Comparison of ENCODE assay signal across 26 cellular contexts in the genomic region with DNA sequence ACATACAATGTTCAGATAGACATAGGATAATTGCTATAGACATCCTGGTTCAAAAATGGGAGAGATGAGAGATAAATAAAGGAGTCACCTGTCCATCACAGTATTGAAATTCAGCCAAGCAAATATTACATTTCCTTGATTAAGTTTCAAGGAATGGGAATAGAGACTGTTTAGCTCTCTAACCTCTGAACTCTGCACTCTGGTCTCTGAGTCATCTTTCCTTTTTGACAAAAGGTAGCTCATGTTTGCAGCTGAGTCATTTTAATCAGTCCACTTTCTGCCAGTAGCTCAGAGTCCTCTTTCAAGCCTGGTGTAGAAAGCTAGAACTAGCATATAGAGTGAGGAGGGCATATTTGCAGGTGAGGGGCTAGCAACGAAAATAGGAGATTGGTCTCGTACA. TPM values are rescaled to one million over a fixed set of nuclear protein-coding genes. Genes with fewer than 3 reads are reported as not detected.
DNase-seq lines count a peak whose midpoint lies in the region; ATAC-seq, FAIRE-seq and TF ChIP-seq lines count a peak whose summit lies in the region.
"Had no signal": no experiment of that assay in that cellular context is flagged by ENCODE, and none has a peak within 500 bp of the region (broad histone marks: within the 10 kb centered on the region; RNA-seq: fewer than 3 reads in every experiment).

No MANE protein-coding gene starts in this region.

- H4K20me1 ChIP-seq in astrocyte (ENCODE audit: insufficient read depth, low read length), result no peaks in the 10 kb centered on the region
- no peaks in the 10 kb centered on the region for H4K20me1 ChIP-seq in GM23248 (ENCODE audit: insufficient read depth)

- H3K79me2 ChIP-seq in astrocyte (ENCODE audit: insufficient read depth, low read length) (no peaks in the 10 kb centered on the region), GM23248 (ENCODE audit: insufficient read depth) (no peaks in the 10 kb centered on the region)

- peaks cover 32% of the 10 kb centered on the region for H3F3A ChIP-seq in GM23248 (ENCODE audit: insufficient read depth)

- no peaks in the 10 kb centered on the region for H3K9me3 Mint-ChIP-seq in natural killer cell treated with Interleukin-12 subunit alpha and Interleukin-12 subunit beta and Interleukin-15 and Interleukin-18, amount 100 ng/mL, for 72 hours
- H3K9me3 Mint-ChIP-seq in natural killer cell (no peaks in the 10 kb centered on the region), astrocyte (ENCODE audit: unreplicated experiment) (no peaks in the 10 kb centered on the region), T-cell (no peaks in the 10 kb centered on the region)
- H3K9me3 Mint-ChIP-seq: activated CD4-positive, alpha-beta memory T cell treated with anti-CD3 and anti-CD28 coated beads, Interleukin-2, amount 10 ng/mL, durations not matched to agents 7 days and 5 days; activated naive CD8-positive, alpha-beta T cell treated with anti-CD3 and anti-CD28 coated beads for 36 hours; activated T-cell treated with anti-CD3 and anti-CD28 coated beads, Interleukin-2, amount 50 U/mL, for 4 hours; memory B cell had no signal

- H3K27ac ChIP-seq in astrocyte (ENCODE audit: low read depth, low read length) (no peak overlapping the region), foreskin keratinocyte (no peak overlapping the region), GM23248 (no peak overlapping the region), thyroid gland (no peak overlapping the region)
- H3K27ac ChIP-seq: A549, cardiac muscle cell, prostate gland, stomach, uterus, WERI-Rb-1 had no signal

- no peak overlapping the region for H3K4me3 Mint-ChIP-seq in natural killer cell treated with Interleukin-12 subunit alpha and Interleukin-12 subunit beta and Interleukin-15 and Interleukin-18, amount 100 ng/mL, for 72 hours
- H3K4me3 Mint-ChIP-seq in natural killer cell (no peak overlapping the region), astrocyte (ENCODE audit: unreplicated experiment) (no peak overlapping the region), T-cell (no peak overlapping the region)
- H3K4me3 Mint-ChIP-seq: activated CD4-positive, alpha-beta memory T cell treated with anti-CD3 and anti-CD28 coated beads, Interleukin-2, amount 10 ng/mL, durations not matched to agents 7 days and 5 days; activated naive CD8-positive, alpha-beta T cell treated with anti-CD3 and anti-CD28 coated beads for 36 hours; activated T-cell treated with anti-CD3 and anti-CD28 coated beads, Interleukin-2, amount 50 U/mL, for 4 hours; CD14-positive monocyte; GM23338; memory B cell; nephron progenitor cell had no signal

- H3K9me2 ChIP-seq in GM23248 (ENCODE audit: insufficient read depth), result no peaks in the 10 kb centered on the region

- H3K9me3 ChIP-seq in astrocyte (ENCODE audit: insufficient read depth, low read depth, low read length), result no peaks in the 10 kb centered on the region
- no peaks in the 10 kb centered on the region for H3K9me3 ChIP-seq in GM23248 (ENCODE audit: low read depth)
- H3K9me3 ChIP-seq in thyroid gland, result no peaks in the 10 kb centered on the region
- H3K9me3 ChIP-seq: A549, prostate gland, stomach, uterus had no signal

- CTCF ChIA-PET in T-cell (lab: Charles Lee), result no interaction called here

- H3K4me1 ChIP-seq in astrocyte (ENCODE audit: insufficient read depth, low read length) (no peaks in the 10 kb centered on the region), foreskin keratinocyte (no peaks in the 10 kb centered on the region), GM23248 (ENCODE audit: insufficient read depth) (peaks cover 23% of the 10 kb centered on the region), thyroid gland (peaks cover 0 to 14% of the 10 kb centered on the region in 2 donors)
- H3K4me1 ChIP-seq: prostate gland, uterus had no signal

- peak overlapping the region in 1 of 2 donors; percentile 6 for H3K27ac Mint-ChIP-seq in natural killer cell treated with Interleukin-12 subunit alpha and Interleukin-12 subunit beta and Interleukin-15 and Interleukin-18, amount 100 ng/mL, for 72 hours
- no peak overlapping the region for H3K27ac Mint-ChIP-seq in natural killer cell
- H3K27ac Mint-ChIP-seq in astrocyte (ENCODE audit: unreplicated experiment), result peak overlapping the region; percentile 29
- H3K27ac Mint-ChIP-seq in T-cell, result no peak overlapping the region
- H3K27ac Mint-ChIP-seq: activated CD4-positive, alpha-beta memory T cell treated with anti-CD3 and anti-CD28 coated beads, Interleukin-2, amount 10 ng/mL, durations not matched to agents 7 days and 5 days; activated naive CD8-positive, alpha-beta T cell treated with anti-CD3 and anti-CD28 coated beads for 36 hours; CD14-positive monocyte; GM23338; memory B cell; nephron progenitor cell had no signal

- no peaks in the 10 kb centered on the region for H3K36me3 Mint-ChIP-seq in natural killer cell treated with Interleukin-12 subunit alpha and Interleukin-12 subunit beta and Interleukin-15 and Interleukin-18, amount 100 ng/mL, for 72 hours
- no peaks in the 10 kb centered on the region for H3K36me3 Mint-ChIP-seq in natural killer cell
- no peaks in the 10 kb centered on the region for H3K36me3 Mint-ChIP-seq in astrocyte (ENCODE audit: low read depth, unreplicated experiment)
- H3K36me3 Mint-ChIP-seq in T-cell, result no peaks in the 10 kb centered on the region
- H3K36me3 Mint-ChIP-seq: activated naive CD8-positive, alpha-beta T cell treated with anti-CD3 and anti-CD28 coated beads for 36 hours; CD14-positive monocyte; memory B cell had no signal

- no peak overlapping the region for H3K4me2 ChIP-seq in astrocyte (ENCODE audit: low read length)
- no peak overlapping the region for H3K4me2 ChIP-seq in GM23248 (ENCODE audit: unreplicated experiment)
- H3K4me2 ChIP-seq: A549, GM23338 had no signal

- H3K4me1 Mint-ChIP-seq in natural killer cell treated with Interleukin-12 subunit alpha and Interleukin-12 subunit beta and Interleukin-15 and Interleukin-18, amount 100 ng/mL, for 72 hours (ENCODE audit: low read depth in 2 of 2), result peaks cover 0 to 9% of the 10 kb centered on the region in 2 donors
- H3K4me1 Mint-ChIP-seq in natural killer cell, result no peaks in the 10 kb centered on the region
- peaks cover 30% of the 10 kb centered on the region for H3K4me1 Mint-ChIP-seq in astrocyte (ENCODE audit: low read depth, unreplicated experiment)
- H3K4me1 Mint-ChIP-seq in T-cell, result no peaks in the 10 kb centered on the region
- H3K4me1 Mint-ChIP-seq: activated naive CD8-positive, alpha-beta T cell treated with anti-CD3 and anti-CD28 coated beads for 36 hours; CD14-positive monocyte; memory B cell had no signal

- peak; percentile 57 to 79 for ATAC-seq in natural killer cell treated with Interleukin-12 subunit alpha and Interleukin-12 subunit beta and Interleukin-15 and Interleukin-18, amount 100 ng/mL, for 72 hours
- ATAC-seq in natural killer cell (no peak), foreskin keratinocyte (peak; percentile 12), T-cell (replicated peaks in 1 of 4) (no peak)
- ATAC-seq: A549; activated T-cell treated with anti-CD3 and anti-CD28 coated beads, Interleukin-2, amount 50 U/mL, for 4 hours; GM23338 had no signal

- no peak for DNase-seq in natural killer cell treated with Interleukin-12 subunit alpha and Interleukin-12 subunit beta and Interleukin-15 and Interleukin-18, amount 100 ng/mL, for 72 hours (ENCODE audit: low spot score)
- DNase-seq in natural killer cell (no peak), astrocyte (ENCODE audit: low read depth) (peak; percentile 25), foreskin keratinocyte (peak in 1 of 2 donors; percentile 29), GM23248 (no peak), thyroid gland (no peak), T-cell (no peak), NCI-H146 (lab: John Stamatoyannopoulos, UW) (no peak)
- DNase-seq: activated CD4-positive, alpha-beta memory T cell treated with anti-CD3 and anti-CD28 coated beads, Interleukin-2, amount 10 ng/mL, durations not matched to agents 7 days and 5 days; activated naive CD8-positive, alpha-beta T cell treated with anti-CD3 and anti-CD28 coated beads for 36 hours; activated T-cell treated with anti-CD3 and anti-CD28 coated beads, Interleukin-2, amount 50 U/mL, for 4 hours; effector CD4-positive, alpha-beta T cell; NCI-H1930; NCI-H526 treated with DMSO at 0.1 percent for 48 hours; nephron progenitor cell; stomach; uterus; WERI-Rb-1 had no signal

- H3K36me3 ChIP-seq in astrocyte (ENCODE audit: insufficient read depth, low read length) (no peaks in the 10 kb centered on the region), GM23248 (ENCODE audit: low read depth) (no peaks in the 10 kb centered on the region), thyroid gland (no peaks in the 10 kb centered on the region)
- H3K36me3 ChIP-seq: cardiac muscle cell, prostate gland, stomach, uterus, WERI-Rb-1 had no signal

- peaks cover 9 to 13% of the 10 kb centered on the region in 2 donors for H3K27me3 Mint-ChIP-seq in natural killer cell treated with Interleukin-12 subunit alpha and Interleukin-12 subunit beta and Interleukin-15 and Interleukin-18, amount 100 ng/mL, for 72 hours
- H3K27me3 Mint-ChIP-seq in natural killer cell (ENCODE audit: low read depth in 2 of 2) (peaks cover 9 to 22% of the 10 kb centered on the region in 2 donors), astrocyte (ENCODE audit: low read depth, unreplicated experiment) (no peaks in the 10 kb centered on the region), T-cell (peaks cover 17 to 28% of the 10 kb centered on the region in 2 donors)

- POLR2A ChIA-PET in T-cell (lab: Charles Lee), result no interaction called here

- TF ChIP-seq POLR2A in thyroid gland (IDR thresholded peaks at IDR 0.05), result no peak

- no peak for TF ChIP-seq CTCF in natural killer cell (IDR thresholded peaks at IDR 0.05)
- TF ChIP-seq CTCF in astrocyte (IDR thresholded peaks at IDR 0.05; ENCODE audit: insufficient read depth, low read depth, low read length), result no peak
- no peak for TF ChIP-seq CTCF in foreskin keratinocyte (conservative IDR thresholded peaks at IDR 0.05)
- TF ChIP-seq CTCF in thyroid gland (IDR thresholded peaks at IDR 0.05), result no peak

- no peak overlapping the region for H3K4me3 ChIP-seq in astrocyte (ENCODE audit: insufficient read depth, low read depth, low read length)
- H3K4me3 ChIP-seq in GM23248, result no peak overlapping the region
- no peak overlapping the region for H3K4me3 ChIP-seq in thyroid gland (replicated peaks in 1 of 3)
- H3K4me3 ChIP-seq: A549, cardiac muscle cell, GM23338, prostate gland, stomach, uterus had no signal

- FAIRE-seq in astrocyte (lab: Jason Lieb, UNC), result no peak
- FAIRE-seq: A549, frontal cortex, HTR-8/SVneo had no signal

- no peak overlapping the region for H2AFZ ChIP-seq in astrocyte (ENCODE audit: low read depth, low read length)
- no peak overlapping the region for H2AFZ ChIP-seq in GM23248
- H2AFZ ChIP-seq: GM23338 had no signal

- H3K9ac ChIP-seq in astrocyte (ENCODE audit: low read length), result no peak overlapping the region
- no peak overlapping the region for H3K9ac ChIP-seq in GM23248

- in situ Hi-C loops in GM23248 (cut with MboI), result no loop called here

- intact Hi-C loops in natural killer cell (cut with micrococcal nuclease) (no loop called here), thyroid gland (cut with DNase I) (no loop called here)

- no peaks in the 10 kb centered on the region for H3K27me3 ChIP-seq in astrocyte (ENCODE audit: insufficient read depth, low read length)
- peaks cover 1% of the 10 kb centered on the region for H3K27me3 ChIP-seq in foreskin keratinocyte
- H3K27me3 ChIP-seq in GM23248 (replicated peaks; ENCODE audit: insufficient read depth), result no peaks in the 10 kb centered on the region
- H3K27me3 ChIP-seq in thyroid gland, result no peaks in the 10 kb centered on the region
- H3K27me3 ChIP-seq: uterus had no signal

- WGBS in GM23248 (ENCODE audit: low coverage in 1 of 2, low lambda C conversion rate in 2 of 2, missing lambda C conversion rate in 2 of 2), 2 experiments, result 70 to 75% methylated on average over 2 of the region's 2 CpGs
- WGBS in thyroid gland, 2 donors, result 88 to 95% methylated on average over 2 of the region's 2 CpGs

RNA-seq across cellular contexts. Expression of a gene that starts 51.4 kb away (rescaled TPM):
- not detected for total RNA-seq in natural killer cell treated with Interleukin-12 subunit alpha and Interleukin-12 subunit beta and Interleukin-15 and Interleukin-18, amount 100 ng/mL, for 72 hours
- total RNA-seq in natural killer cell (not detected), astrocyte (not detected in 2 replicates), foreskin keratinocyte (not detected in 2 replicates), thyroid gland (not detected), T-cell (not detected)
- polyA plus RNA-seq in foreskin keratinocyte (not detected in 2 replicates), GM23248 (2016; fragmentation: Nextera tagmentation; extraction: Ambion mirVana) (not detected in 2 replicates)
- not detected in 2 replicates for total RNA-seq in GM23248 (2014; rRNA removed; shearing (Covaris generic))
- total RNA-seq: activated CD4-positive, alpha-beta memory T cell treated with anti-CD3 and anti-CD28 coated beads, Interleukin-2, amount 10 ng/mL, durations not matched to agents 7 days and 5 days; activated naive CD8-positive, alpha-beta T cell treated with anti-CD3 and anti-CD28 coated beads for 36 hours; activated T-cell treated with anti-CD3 and anti-CD28 coated beads, Interleukin-2, amount 50 U/mL, for 4 hours; cardiac muscle cell; frontal cortex; GM23338; stomach; uterus had no signal
- polyA plus RNA-seq: A549, cardiac muscle cell, CD14-positive monocyte, GM23338, stomach had no signal

Comparison
In these comparisons a context has a peak if more than half of its experiments do, and no peak if none do; other contexts are left out.
1. ATAC-seq: peak in natural killer cell treated with Interleukin-12 subunit alpha and Interleukin-12 subunit beta and Interleukin-15 and Interleukin-18, amount 100 ng/mL, for 72 hours (2 of 2) and foreskin keratinocyte (single experiment); none in natural killer cell (0 of 3) and T-cell (0 of 4).